In the genomic region with DNA sequence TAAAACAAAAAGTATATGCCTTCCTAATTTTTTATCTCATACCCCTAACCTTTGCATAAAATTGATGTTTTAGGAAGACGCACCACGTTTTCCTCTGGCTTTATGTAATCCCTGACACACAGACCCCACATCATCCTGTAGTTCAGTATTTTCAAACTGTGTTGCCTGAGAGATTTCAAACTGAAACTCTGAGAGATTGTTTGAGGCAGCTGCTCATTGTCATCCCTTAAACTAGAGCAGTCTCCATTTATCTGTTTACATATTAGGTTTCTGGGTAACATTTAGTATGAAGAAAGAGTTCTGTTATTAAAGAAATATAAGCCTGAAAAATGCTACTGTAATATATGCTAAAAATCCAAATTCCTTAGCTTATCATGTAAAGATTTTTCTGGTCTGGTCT, we compare ENCODE assay signal across 12 cellular contexts.
DNase-seq lines count a peak whose midpoint lies in the region; ATAC-seq lines count a peak whose summit lies in the region.
"Had no signal": no experiment of that assay in that cellular context is flagged by ENCODE, and none has a peak within 500 bp of the region (broad histone marks: within the 10 kb centered on the region; RNA-seq: fewer than 3 reads in every experiment).

No MANE protein-coding gene starts in this region.

- peak; percentile 20 for DNase-seq in DMS 273 (lab: John Stamatoyannopoulos, UW; ENCODE audit: unreplicated experiment)
- no peak for DNase-seq in DMS 273 treated with DMSO at 0.1 percent for 48 hours (lab: John Stamatoyannopoulos, UW)
- peak; percentile 29 for DNase-seq in NCI-H345 treated with DMSO at 0.1 percent for 48 hours (lab: John Stamatoyannopoulos, UW; ENCODE audit: unreplicated experiment)
- no peak for DNase-seq in memory B cell (ENCODE audit: low spot score in 2 of 2)
- DNase-seq in activated T-cell treated with anti-CD3 and anti-CD28 coated beads, Interleukin-2, amount 50 U/mL, for 1 hour, result no peak
- no peak for DNase-seq in foreskin melanocyte
- DNase-seq: NCI-H187 had no signal

- H3K9me3 Mint-ChIP-seq in memory B cell, result no peaks in the 10 kb centered on the region
- H3K9me3 Mint-ChIP-seq: stimulated activated naive CD8-positive, alpha-beta T cell treated with anti-CD3 and anti-CD28 coated beads, Interleukin-15, Interleukin-2, amounts not matched to agents 100 ng/mL and 50 ng/mL, for 24 hours had no signal

- H3K4me3 Mint-ChIP-seq in memory B cell, result peak overlapping the region; percentile 37
- H3K4me3 Mint-ChIP-seq: stimulated activated naive CD8-positive, alpha-beta T cell treated with anti-CD3 and anti-CD28 coated beads, Interleukin-15, Interleukin-2, amounts not matched to agents 100 ng/mL and 50 ng/mL, for 24 hours had no signal

- ATAC-seq in HG02798 (IDR thresholded peaks at IDR 0.05; ENCODE audit: poor library complexity, unreplicated experiment) (peak; percentile 35), memory B cell (ENCODE audit: low read depth) (no peak), HG03565 (IDR thresholded peaks at IDR 0.05; ENCODE audit: unreplicated experiment) (no peak)
- ATAC-seq: activated CD4-positive, CD25-positive, alpha-beta regulatory T cell treated with anti-CD3 and anti-CD28 coated beads, Interleukin-2, amount 50 U/mL, for 24 hours; Right ventricle myocardium inferior had no signal

- H3K36me3 Mint-ChIP-seq in memory B cell, result peaks cover 1% of the 10 kb centered on the region

- no peak overlapping the region for H3K27ac Mint-ChIP-seq in memory B cell
- H3K27ac Mint-ChIP-seq: stimulated activated naive CD8-positive, alpha-beta T cell treated with anti-CD3 and anti-CD28 coated beads, Interleukin-15, Interleukin-2, amounts not matched to agents 100 ng/mL and 50 ng/mL, for 24 hours had no signal

- peaks cover 14% of the 10 kb centered on the region for H3K4me1 Mint-ChIP-seq in memory B cell

- H3K27me3 Mint-ChIP-seq in memory B cell, result no peaks in the 10 kb centered on the region

Comparison
In these comparisons a context has a peak if more than half of its experiments do, and no peak if none do; other contexts are left out.
1. DNase-seq: peak in DMS 273 (single experiment) and NCI-H345 treated with DMSO at 0.1 percent for 48 hours (single experiment); none in DMS 273 treated with DMSO at 0.1 percent for 48 hours (single experiment), memory B cell (0 of 2), activated T-cell treated with anti-CD3 and anti-CD28 coated beads, Interleukin-2, amount 50 U/mL, for 1 hour (single experiment) and foreskin melanocyte (single experiment).